In the genomic region with DNA sequence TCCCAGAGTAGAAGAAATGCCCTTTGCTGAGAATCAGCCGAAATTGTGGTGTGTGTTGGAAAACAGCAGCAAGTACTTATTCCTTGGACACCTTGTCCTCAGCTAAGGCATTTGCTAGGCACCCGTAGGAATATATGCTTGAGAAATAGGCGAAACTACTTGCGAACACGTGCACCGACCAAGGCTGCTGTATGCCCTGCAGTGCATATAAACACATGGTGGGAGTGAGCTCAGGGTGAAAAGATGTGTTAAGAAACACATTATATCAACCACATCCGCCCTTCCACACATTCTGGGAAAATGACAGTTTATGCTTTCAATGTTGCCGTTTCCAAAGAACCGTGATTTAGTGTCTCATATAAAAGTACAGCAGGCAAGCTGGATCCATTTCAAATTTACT, we compare ENCODE assay signal across 17 cellular contexts.
A peak's percentile ranks its signal among the peaks of the same experiment; 100 is the strongest.
DNase-seq lines count a peak whose midpoint lies in the region; ATAC-seq and TF ChIP-seq lines count a peak whose summit lies in the region.
"Had no signal": no experiment of that assay in that cellular context is flagged by ENCODE, and none has a peak within 500 bp of the region (broad histone marks: within the 10 kb centered on the region; RNA-seq: fewer than 3 reads in every experiment).

No MANE protein-coding gene starts in this region.

- no peak for ATAC-seq in HG02852 (IDR thresholded peaks at IDR 0.05; ENCODE audit: unreplicated experiment)

- 36% methylated on average over 9 of the region's 9 CpGs for WGBS in suprapubic skin

- no peaks in the 10 kb centered on the region for H3K27me3 ChIP-seq in suprapubic skin
- H3K27me3 ChIP-seq: adrenal gland, colonic mucosa, testis had no signal

- no peak for TF ChIP-seq POLR2A in suprapubic skin (IDR thresholded peaks at IDR 0.05)

- TF ChIP-seq EP300 in suprapubic skin (IDR thresholded peaks at IDR 0.05): no peak

- H3K27ac ChIP-seq in suprapubic skin: peak overlapping the region; percentile 70
- H3K27ac ChIP-seq: adrenal gland, colonic mucosa, testis had no signal

- no peak for TF ChIP-seq CTCF in foreskin fibroblast (IDR thresholded peaks at IDR 0.05; ENCODE audit: low read depth, low read length)
- no peak for TF ChIP-seq CTCF in suprapubic skin (IDR thresholded peaks at IDR 0.05)

- DNase-seq in ELR (ENCODE audit: low read depth): peak; percentile 75
- DNase-seq in RPMI7951 (ENCODE audit: low read depth): peak; percentile 89
- peak; percentile 48 to 70 for DNase-seq in foreskin fibroblast
- no peak for DNase-seq in suprapubic skin (ENCODE audit: low spot score in 2 of 2)
- DNase-seq in NCI-H82 treated with DMSO at 0.1 percent for 48 hours (lab: John Stamatoyannopoulos, UW; ENCODE audit: unreplicated experiment): no peak
- DNase-seq in NCI-H1930 (lab: John Stamatoyannopoulos, UW): no peak
- no peak for DNase-seq in 8988T
- DNase-seq: activated CD4-positive, alpha-beta T cell treated with anti-CD3 and anti-CD28 coated beads, Interleukin-2, amount 50 U/mL, for 48 hours; adrenal gland; C1 segment of cervical spinal cord; colonic mucosa; DMS53; immature natural killer cell; NCI-H2029; NK-92 treated with Interleukin-12 subunit alpha and Interleukin-12 subunit beta, amount 100 ng/mL, for 24 hours; testis had no signal

- H3K36me3 ChIP-seq in suprapubic skin: no peaks in the 10 kb centered on the region
- H3K36me3 ChIP-seq: adrenal gland, colonic mucosa had no signal

- H3K4me3 ChIP-seq in foreskin fibroblast (ENCODE audit: low read depth in 1 of 2, low read length in 2 of 2) (no peak overlapping the region), suprapubic skin (no peak overlapping the region)
- H3K4me3 ChIP-seq: adrenal gland, colonic mucosa, testis had no signal

- no peaks in the 10 kb centered on the region for H3K9me3 ChIP-seq in suprapubic skin
- H3K9me3 ChIP-seq: adrenal gland, colonic mucosa, testis had no signal

- H3K4me1 ChIP-seq in suprapubic skin: peaks cover 49% of the 10 kb centered on the region
- H3K4me1 ChIP-seq: colonic mucosa had no signal

Comparison
In these comparisons a context has a peak if more than half of its experiments do, and no peak if none do; other contexts are left out.
1. DNase-seq: peak in ELR (single experiment), RPMI7951 (single experiment) and foreskin fibroblast (2 of 2); none in suprapubic skin (0 of 2), NCI-H82 treated with DMSO at 0.1 percent for 48 hours (single experiment), NCI-H1930 (0 of 2) and 8988T (single experiment).